Comparison of ENCODE assay signal across 1 cellular context in genomic region chrX:48937065-48937907, GRCh38.
TF ChIP-seq lines count a peak whose summit lies in the region.

No MANE protein-coding gene starts in this region.

TF ChIP-seq in K562, 482 proteins besides CTCF, POLR2A, EP300 and RAD21 (continued from another document and continues in another):
- no peak for TF ChIP-seq ARID3A (IDR thresholded peaks at IDR 0.05; ENCODE audit: borderline replicate concordance, low read depth, low read length)
- TF ChIP-seq HCFC1 (IDR thresholded peaks at IDR 0.05; ENCODE audit: low read depth, low read length), result no peak
- TF ChIP-seq ZEB2 (IDR thresholded peaks at IDR 0.05), result no peak
- TF ChIP-seq ELF4 (CRISPR knock-in tag; IDR thresholded peaks at IDR 0.05), result no peak
- no peak for TF ChIP-seq NFIX (CRISPR knock-in tag; IDR thresholded peaks at IDR 0.05; ENCODE audit: low read depth)
- no peak for TF ChIP-seq YBX1 (IDR thresholded peaks at IDR 0.05)
- peak; percentile 84 for TF ChIP-seq BHLHE40 (IDR thresholded peaks at IDR 0.05; ENCODE audit: low read length)
- no peak for TF ChIP-seq PBX2 (CRISPR knock-in tag; IDR thresholded peaks at IDR 0.05; ENCODE audit: low read depth)
- TF ChIP-seq PBX2 (tag; conservative IDR thresholded peaks at IDR 0.05; ENCODE audit: low read depth), result no peak
- TF ChIP-seq ZNF197 (CRISPR knock-in tag; IDR thresholded peaks at IDR 0.05; ENCODE audit: low read depth), result no peak
- TF ChIP-seq SIX5 (IDR thresholded peaks at IDR 0.05; ENCODE audit: borderline replicate concordance in 1 of 2, insufficient read depth in 1 of 2, low read depth in 1 of 2, low read length in 2 of 2), result no peak
- 0 out of 2 replicates have a peak, but pooled peaks have one; percentile 63 for TF ChIP-seq LEF1 (IDR thresholded peaks at IDR 0.05)
- TF ChIP-seq ARID4B (CRISPR knock-in tag; IDR thresholded peaks at IDR 0.05), result no peak
- TF ChIP-seq ZNF785 (CRISPR knock-in tag; IDR thresholded peaks at IDR 0.05), result no peak
- TF ChIP-seq NFE2 (IDR thresholded peaks at IDR 0.05; ENCODE audit: low read depth), result peak; percentile 71
- TF ChIP-seq CEBPG (CRISPR knock-in tag; IDR thresholded peaks at IDR 0.05), result peak; percentile 54; the same call in 1 of the 2 replicates
- no peak for TF ChIP-seq CEBPG (tag; conservative IDR thresholded peaks at IDR 0.05 in 1 of 2, IDR thresholded peaks at IDR 0.05 in 1 of 2)
- 0 out of 4 replicates have a peak, but pooled peaks of 1 of the 2 experiments have one; percentile 28 for TF ChIP-seq ZNF639 (CRISPR knock-in tag; conservative IDR thresholded peaks at IDR 0.05 in 1 of 2, IDR thresholded peaks at IDR 0.05 in 1 of 2)
- no peak for TF ChIP-seq MED1 (CRISPR knock-in tag; IDR thresholded peaks at IDR 0.05; ENCODE audit: borderline replicate concordance)
- TF ChIP-seq ARID2 (IDR thresholded peaks at IDR 0.05), result no peak
- TF ChIP-seq RCOR1 (IDR thresholded peaks at IDR 0.05; ENCODE audit: borderline replicate concordance in 1 of 2, low read depth in 2 of 2, low read length in 2 of 2), result peak in 1 of 2 experiments; percentile 78; a peak in 2 of 4 replicates
- TF ChIP-seq FUS (optimal IDR thresholded peaks at IDR 0.05; ENCODE audit: low read depth, low read length), result no peak
- TF ChIP-seq IFI16 (CRISPR knock-in tag; IDR thresholded peaks at IDR 0.05), result no peak
- TF ChIP-seq NONO (IDR thresholded peaks at IDR 0.05; ENCODE audit: low read depth in 2 of 2, low read length in 1 of 2), result no peak; a peak in 1 of 4 replicates
- TF ChIP-seq THRAP3 (IDR thresholded peaks at IDR 0.05; ENCODE audit: borderline replicate concordance), result no peak
- TF ChIP-seq SMARCA5 (IDR thresholded peaks at IDR 0.05), result no peak
- no peak for TF ChIP-seq ZC3H11A (IDR thresholded peaks at IDR 0.05; ENCODE audit: low read depth, low read length)
- peak; percentile 71 for TF ChIP-seq TEAD4 (IDR thresholded peaks at IDR 0.05; ENCODE audit: low read length)
- TF ChIP-seq TEAD4 (CRISPR knock-in tag; IDR thresholded peaks at IDR 0.05; ENCODE audit: borderline replicate concordance), result no peak
- TF ChIP-seq RBM25 (IDR thresholded peaks at IDR 0.05; ENCODE audit: low read depth, low read length, severe bottlenecking), result no peak
- TF ChIP-seq ZBTB40 (IDR thresholded peaks at IDR 0.05), result no peak
- TF ChIP-seq ZBTB40 (CRISPR knock-in tag; IDR thresholded peaks at IDR 0.05), result no peak
- TF ChIP-seq HMG20A (CRISPR knock-in tag; conservative IDR thresholded peaks at IDR 0.05), result no peak
- TF ChIP-seq BRD9 (IDR thresholded peaks at IDR 0.05; ENCODE audit: low read depth, partially characterized antibody), result peak; percentile 73
- peak; percentile 99 for TF ChIP-seq CBFB (CRISPR knock-in tag; IDR thresholded peaks at IDR 0.05)
- TF ChIP-seq BMI1 (IDR thresholded peaks at IDR 0.05; ENCODE audit: low read length), result no peak
- TF ChIP-seq SNAPC5 (CRISPR knock-in tag; IDR thresholded peaks at IDR 0.05), result no peak
- no peak for TF ChIP-seq EZH2 (IDR thresholded peaks at IDR 0.05; ENCODE audit: borderline replicate concordance, low read depth, low read length)
- TF ChIP-seq OTX1 (CRISPR knock-in tag; IDR thresholded peaks at IDR 0.05), result no peak
- no peak for TF ChIP-seq ZBTB5 (IDR thresholded peaks at IDR 0.05)
